In the genomic region with DNA sequence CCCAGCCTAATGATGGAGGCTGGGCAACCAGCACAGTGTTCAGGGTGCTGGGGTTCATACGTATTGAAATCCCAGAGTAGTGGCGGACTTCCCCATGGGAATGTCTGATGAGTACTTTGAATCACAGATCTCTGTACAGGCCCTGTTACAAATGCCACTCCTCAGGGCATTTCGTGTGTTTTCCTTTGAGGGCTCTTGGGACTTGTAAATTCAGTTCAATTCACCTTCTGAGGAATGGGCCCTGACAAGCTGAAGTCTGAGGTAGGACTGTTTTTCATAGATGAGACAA, we compare ENCODE assay signal across 9 cellular contexts. TPM values are rescaled to one million over a fixed set of nuclear protein-coding genes. Genes with fewer than 3 reads are reported as not detected.
DNase-seq lines count a peak whose midpoint lies in the region; ATAC-seq, FAIRE-seq and TF ChIP-seq lines count a peak whose summit lies in the region.
"Had no signal": no experiment of that assay in that cellular context is flagged by ENCODE, and none has a peak within 500 bp of the region (broad histone marks: within the 10 kb centered on the region; RNA-seq: fewer than 3 reads in every experiment).

No MANE protein-coding gene starts in this region.

- H3K9ac ChIP-seq in HCT116 (ENCODE audit: low read length) (peak overlapping the region; percentile 76), astrocyte (ENCODE audit: low read length) (peak overlapping the region; percentile 91)

- FAIRE-seq in astrocyte (lab: Jason Lieb, UNC), result peak; percentile 32

- H3K4me3 Mint-ChIP-seq in CD8-positive, alpha-beta T cell, result peak overlapping the region; percentile 94
- H3K4me3 Mint-ChIP-seq in astrocyte (ENCODE audit: unreplicated experiment), result peak overlapping the region; percentile 92

- peak overlapping the region; percentile 70 for H2AFZ ChIP-seq in HCT116 (ENCODE audit: low read depth, low read length, poor library complexity, severe bottlenecking)
- H2AFZ ChIP-seq in astrocyte (ENCODE audit: low read depth, low read length), result peak overlapping the region; percentile 97

- POLR2A ChIA-PET in CD8-positive, alpha-beta T cell (lab: Charles Lee), result interaction anchor here (1.0 to 2.4 kb wide), 9 partner anchors 10 to 1491 kb away, joined by 3 to 18 read pairs (median 7); a partner anchor contains a TSS
- POLR2A ChIA-PET in HCT116 (lab: Charles Lee), result no interaction called here

- H3K4me2 ChIP-seq in HCT116 (ENCODE audit: low read length), result peak overlapping the region; percentile 82
- peak overlapping the region; percentile 89 for H3K4me2 ChIP-seq in astrocyte (ENCODE audit: low read length)

- H3K9me3 ChIP-seq in CD8-positive, alpha-beta T cell (ENCODE audit: low read length), result no peaks in the 10 kb centered on the region
- H3K9me3 ChIP-seq in HCT116 (ENCODE audit: control insufficient read depth in 1 of 2, insufficient read depth in 1 of 2, low read depth in 1 of 2, low read length in 2 of 2) (no peaks in the 10 kb centered on the region), astrocyte (ENCODE audit: insufficient read depth, low read depth, low read length) (no peaks in the 10 kb centered on the region), mesodermal cell (ENCODE audit: control insufficient read depth, low read length) (peaks cover 3% of the 10 kb centered on the region)

- CTCF ChIA-PET in CD8-positive, alpha-beta T cell (lab: Charles Lee), result interaction anchor here (1.5 kb wide), 1 partner anchor 40 kb away, joined by 6 read pairs; no protein-coding TSS in a partner anchor
- CTCF ChIA-PET in HCT116 (lab: Charles Lee), result interaction anchor here (1.8 kb wide), 1 partner anchor 40 kb away, joined by 7 read pairs; no protein-coding TSS in a partner anchor

- H3K27ac ChIP-seq in CD8-positive, alpha-beta T cell (ENCODE audit: low read depth, low read length), result peak overlapping the region; percentile 92
- H3K27ac ChIP-seq in HCT116 (ENCODE audit: low read depth, low read length) (peak overlapping the region; percentile 74; the same call in 1 of the 2 replicates), astrocyte (ENCODE audit: low read depth, low read length) (peak overlapping the region; percentile 84), mesodermal cell (ENCODE audit: low read depth, low read length, severe bottlenecking) (no peak overlapping the region)

- RAD21 ChIA-PET in HCT116 (lab: Charles Lee; ENCODE audit: low non-redundant PET in 1 of 2, low total read pairs in 2 of 2, uncharacterized antibody in 2 of 2, unreplicated experiment in 2 of 2), result no interaction called here

- peak overlapping the region; percentile 94 for H3K27ac Mint-ChIP-seq in CD8-positive, alpha-beta T cell
- peak overlapping the region; percentile 86 for H3K27ac Mint-ChIP-seq in astrocyte (ENCODE audit: unreplicated experiment)

- H3K4me1 ChIP-seq in CD8-positive, alpha-beta T cell (ENCODE audit: insufficient read depth, low read length), result peaks cover 22% of the 10 kb centered on the region
- peaks cover 0 to 11% of the 10 kb centered on the region in 2 experiments; a peak in 3 of 4 replicates for H3K4me1 ChIP-seq in HCT116 (ENCODE audit: control insufficient read depth in 1 of 2, insufficient read depth in 2 of 2, low read length in 2 of 2)
- peaks cover 12% of the 10 kb centered on the region for H3K4me1 ChIP-seq in astrocyte (ENCODE audit: insufficient read depth, low read length)
- H3K4me1 ChIP-seq in mesodermal cell (ENCODE audit: control insufficient read depth, insufficient read depth, low read length, poor library complexity, severe bottlenecking), result peaks cover 7% of the 10 kb centered on the region

- H4K20me1 ChIP-seq in HCT116 (ENCODE audit: insufficient read depth), result no peaks in the 10 kb centered on the region
- H4K20me1 ChIP-seq in astrocyte (ENCODE audit: insufficient read depth, low read length), result no peaks in the 10 kb centered on the region

- no TSS peak for BruUV-seq in HCT116 (replicated peaks; lab: Mats Ljungman, UMichigan)

- H3K4me3 ChIP-seq in CD8-positive, alpha-beta T cell (ENCODE audit: low read depth, low read length), result peak overlapping the region; percentile 89
- peak overlapping the region; percentile 61 to 77 for H3K4me3 ChIP-seq in HCT116 (replicated peaks in 1 of 2; ENCODE audit: low read depth in 1 of 2, low read length in 2 of 2)
- peak overlapping the region; percentile 82 for H3K4me3 ChIP-seq in astrocyte (ENCODE audit: insufficient read depth, low read depth, low read length)
- H3K4me3 ChIP-seq in mesodermal cell (ENCODE audit: extremely low read depth, insufficient read depth, low read length, poor library complexity, severe bottlenecking), result peak overlapping the region; percentile 69

- no peak for TF ChIP-seq RAD21 in HCT116 (IDR thresholded peaks at IDR 0.05; ENCODE audit: low read depth)

- H3K36me3 ChIP-seq in CD8-positive, alpha-beta T cell (ENCODE audit: insufficient read depth, low read length), result no peaks in the 10 kb centered on the region
- H3K36me3 ChIP-seq in HCT116 (ENCODE audit: control insufficient read depth in 1 of 2, insufficient read depth in 2 of 2, low read length in 2 of 2) (no peaks in the 10 kb centered on the region), astrocyte (ENCODE audit: insufficient read depth, low read length) (no peaks in the 10 kb centered on the region), mesodermal cell (ENCODE audit: control insufficient read depth, insufficient read depth, low read length) (peaks cover 8% of the 10 kb centered on the region)

- 0 to 6% methylated on average over 2 of the region's 3 CpGs for WGBS in mesodermal cell (ENCODE audit: insufficient coverage in 2 of 2), 2 experiments

- intact Hi-C loops in CD8-positive, alpha-beta T cell (cut with DNase I, micrococcal nuclease), result loop anchor here (1.0 to 2.0 kb wide), 11 partner anchors 786 to 1791 kb away; a partner anchor contains a TSS
- intact Hi-C loops in HCT116 (cut with micrococcal nuclease), result no loop called here

- peaks cover 42% of the 10 kb centered on the region for H3K4me1 Mint-ChIP-seq in CD8-positive, alpha-beta T cell (ENCODE audit: low read depth)
- H3K4me1 Mint-ChIP-seq in astrocyte (ENCODE audit: low read depth, unreplicated experiment), result peaks cover 14% of the 10 kb centered on the region

- H3K79me2 ChIP-seq in HCT116 (ENCODE audit: insufficient read depth, low read length), result peaks cover 21% of the 10 kb centered on the region
- H3K79me2 ChIP-seq in astrocyte (ENCODE audit: insufficient read depth, low read length), result peaks cover 26% of the 10 kb centered on the region

- peaks cover 41% of the 10 kb centered on the region for H3K36me3 Mint-ChIP-seq in CD8-positive, alpha-beta T cell
- no peaks in the 10 kb centered on the region for H3K36me3 Mint-ChIP-seq in astrocyte (ENCODE audit: low read depth, unreplicated experiment)

- TF ChIP-seq POLR2A in HCT116 (IDR thresholded peaks at IDR 0.05; ENCODE audit: borderline replicate concordance, extremely low read depth, insufficient read depth, insufficient read length), result peak; percentile 18

- no peaks in the 10 kb centered on the region for H3K9me2 ChIP-seq in HCT116 (ENCODE audit: insufficient read depth)

- no peak for TF ChIP-seq CTCF in CD8-positive, alpha-beta T cell (IDR thresholded peaks at IDR 0.05)
- TF ChIP-seq CTCF in HCT116 (IDR thresholded peaks at IDR 0.05 in 2 of 3, conservative IDR thresholded peaks at IDR 0.05 in 1 of 3; ENCODE audit: borderline replicate concordance in 1 of 3, insufficient read depth in 1 of 3, low read depth in 2 of 3, low read length in 2 of 3) (no peak), astrocyte (IDR thresholded peaks at IDR 0.05; ENCODE audit: insufficient read depth, low read depth, low read length) (no peak)

- no peaks in the 10 kb centered on the region for H3K27me3 Mint-ChIP-seq in CD8-positive, alpha-beta T cell (ENCODE audit: low read depth)
- H3K27me3 Mint-ChIP-seq in astrocyte (ENCODE audit: low read depth, unreplicated experiment), result no peaks in the 10 kb centered on the region

- DNase-seq in CD8-positive, alpha-beta T cell, result no peak
- DNase-seq in HCT116 (ENCODE audit: low read depth, low spot score), result no peak
- DNase-seq in astrocyte (ENCODE audit: low read depth), result no peak
- no peak for DNase-seq in MV-4-11 (lab: John Stamatoyannopoulos, UW)
- no peak for DNase-seq in NCI-H748 (lab: John Stamatoyannopoulos, UW; ENCODE audit: unreplicated experiment)
- DNase-seq in NCI-H2029 (lab: John Stamatoyannopoulos, UW), result no peak

- H3K9me3 Mint-ChIP-seq in CD8-positive, alpha-beta T cell, result no peaks in the 10 kb centered on the region
- peaks cover 6% of the 10 kb centered on the region for H3K9me3 Mint-ChIP-seq in astrocyte (ENCODE audit: unreplicated experiment)

- no peaks in the 10 kb centered on the region for H3K27me3 ChIP-seq in CD8-positive, alpha-beta T cell (ENCODE audit: insufficient read depth, low read length)
- H3K27me3 ChIP-seq in HCT116 (ENCODE audit: insufficient read depth, low read length) (no peaks in the 10 kb centered on the region), astrocyte (ENCODE audit: insufficient read depth, low read length) (no peaks in the 10 kb centered on the region)

- no peak for ATAC-seq in CD8-positive, alpha-beta T cell
- ATAC-seq in HCT116 (peak; percentile 1; the same call in 1 of the 2 replicates), HG03175 (IDR thresholded peaks at IDR 0.05; ENCODE audit: unreplicated experiment) (no peak)

TF ChIP-seq in HCT116, 20 proteins besides CTCF, POLR2A, EP300 and RAD21:
- TF ChIP-seq, protein P1, sequence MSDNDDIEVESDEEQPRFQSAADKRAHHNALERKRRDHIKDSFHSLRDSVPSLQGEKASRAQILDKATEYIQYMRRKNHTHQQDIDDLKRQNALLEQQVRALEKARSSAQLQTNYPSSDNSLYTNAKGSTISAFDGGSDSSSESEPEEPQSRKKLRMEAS (IDR thresholded peaks at IDR 0.05), result no peak
- peak; percentile 89 for TF ChIP-seq POLR2AphosphoS5 (IDR thresholded peaks at IDR 0.05; ENCODE audit: low read depth, low read length)

RNA-seq across cellular contexts. Expression of a gene that starts 0.3 kb away (rescaled TPM):
- total RNA-seq in CD8-positive, alpha-beta T cell, result 10 to 100 TPM; 12.5 to 13.2 TPM
- total RNA-seq in HCT116 (2021; ENCODE audit: unreplicated experiment) (15.5 TPM), astrocyte (16.0 and 18.8 TPM in 2 replicates)
- 5.9 and 10.9 TPM in 2 replicates for polyA plus RNA-seq in HCT116 (2012)
- 19.4 TPM for polyA plus RNA-seq in mesodermal cell (2013, experiment 1 of 2)
- 16.4 TPM for polyA plus RNA-seq in mesodermal cell (2013, experiment 2 of 2)

RNA-seq across cellular contexts. Expression of a gene that starts 28.6 kb away (rescaled TPM):
- total RNA-seq in CD8-positive, alpha-beta T cell, result not detected
- total RNA-seq in HCT116 (2021; ENCODE audit: unreplicated experiment) (not detected), astrocyte (not detected in 2 replicates)
- polyA plus RNA-seq in HCT116 (2012), result 0.05 TPM in 1 of 2 replicates, not detected in the other
- polyA plus RNA-seq in mesodermal cell (2013, experiment 1 of 2), result not detected
- not detected for polyA plus RNA-seq in mesodermal cell (2013, experiment 2 of 2)
- total RNA-seq: HT1080 had no signal
